Comparison of ENCODE assay signal across 10 cellular contexts in the genomic region with DNA sequence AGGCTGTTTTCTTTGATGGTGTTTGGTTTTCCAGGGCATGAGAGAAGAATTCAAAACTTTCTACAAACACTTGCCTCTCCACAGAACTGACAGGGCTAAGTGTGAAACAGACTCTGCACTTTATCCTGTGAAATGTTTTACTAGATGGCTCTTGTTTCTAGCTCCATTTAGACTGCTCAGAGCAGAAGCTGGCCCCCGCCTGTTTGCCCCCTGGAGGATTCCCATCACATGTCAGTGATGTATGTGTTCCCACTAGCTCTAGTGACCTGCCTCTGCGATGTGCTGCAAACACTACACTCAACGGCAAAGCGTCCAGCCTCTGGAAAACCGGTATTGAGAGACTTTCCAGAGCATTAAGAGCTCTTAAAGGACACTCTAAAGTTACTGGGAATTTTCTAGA. TPM values are rescaled to one million over a fixed set of nuclear protein-coding genes. Genes with fewer than 3 reads are reported as not detected.
DNase-seq lines count a peak whose midpoint lies in the region; ATAC-seq, FAIRE-seq and TF ChIP-seq lines count a peak whose summit lies in the region.
"Had no signal": no experiment of that assay in that cellular context is flagged by ENCODE, and none has a peak within 500 bp of the region (broad histone marks: within the 10 kb centered on the region; RNA-seq: fewer than 3 reads in every experiment).

No MANE protein-coding gene starts in this region.

- 0 out of 4 replicates have a peak, but pooled peaks of 1 of the 2 experiments have one; percentile 2 for TF ChIP-seq RAD21 in K562 (CRISPR knock-in tag; conservative IDR thresholded peaks at IDR 0.05 in 1 of 2, IDR thresholded peaks at IDR 0.05 in 1 of 2)

- CTCF ChIA-PET in K562 (lab: Yijun Ruan, JAX; ENCODE audit: low intra/inter-chr PET ratio), result no interaction called here

- no peaks in the 10 kb centered on the region for H3K9me3 ChIP-seq in K562 (replicated peaks; ENCODE audit: control insufficient read depth, insufficient read depth, low read depth, low read length)
- no peaks in the 10 kb centered on the region for H3K9me3 ChIP-seq in mesodermal cell (ENCODE audit: control insufficient read depth, low read length)
- H3K9me3 ChIP-seq in BE2C, result no peaks in the 10 kb centered on the region
- H3K9me3 ChIP-seq: spleen had no signal

- H3K9me1 ChIP-seq in K562 (ENCODE audit: control insufficient read depth, insufficient read depth, low read length), result no peaks in the 10 kb centered on the region

- TF ChIP-seq CTCF in K562 (IDR thresholded peaks at IDR 0.05 in 2 of 3, conservative IDR thresholded peaks at IDR 0.05 in 1 of 3; ENCODE audit: insufficient read depth in 2 of 3, low read depth in 1 of 3, low read length in 3 of 3) (peak in 1 of 3 experiments; percentile 14; a peak in 1 of 6 replicates), BE2C (IDR thresholded peaks at IDR 0.05; ENCODE audit: low read depth, low read length) (no peak)

- no peak overlapping the region for H3K27ac ChIP-seq in K562 (ENCODE audit: extremely low read depth, low read depth, low read length)
- peak overlapping the region; percentile 41 for H3K27ac ChIP-seq in mesodermal cell (ENCODE audit: low read depth, low read length, severe bottlenecking)

- no peak overlapping the region for H3K4me3 ChIP-seq in K562
- H3K4me3 ChIP-seq in mesodermal cell (ENCODE audit: extremely low read depth, insufficient read depth, low read length, poor library complexity, severe bottlenecking), result no peak overlapping the region
- no peak overlapping the region for H3K4me3 ChIP-seq in BE2C (ENCODE audit: low read depth, low read length)

- H3K4me2 ChIP-seq in K562 (ENCODE audit: insufficient read depth, low read length), result peak overlapping the region; percentile 21; the same call in 1 of the 2 replicates

- H3K36me3 ChIP-seq in K562 (ENCODE audit: control insufficient read depth, insufficient read depth, low read length), result no peaks in the 10 kb centered on the region
- no peaks in the 10 kb centered on the region for H3K36me3 ChIP-seq in mesodermal cell (ENCODE audit: control insufficient read depth, insufficient read depth, low read length)
- no peaks in the 10 kb centered on the region for H3K36me3 ChIP-seq in BE2C

- no TSS peak for BruUV-seq in K562 (replicated peaks; lab: Mats Ljungman, UMichigan)

- no peak overlapping the region for H3K27ac Mint-ChIP-seq in stimulated activated naive CD8-positive, alpha-beta T cell treated with anti-CD3 and anti-CD28 coated beads, Interleukin-15, amount 100 ng/mL, for 72 hours

- POLR2A ChIA-PET in K562 (lab: Yijun Ruan, JAX), result interaction anchor here (1.0 kb wide), 1 partner anchor 16 kb away, joined by 3 read pairs; no protein-coding TSS in a partner anchor

- peak overlapping the region in 1 of 2 donors; percentile 24 for H3K4me3 Mint-ChIP-seq in stimulated activated naive CD8-positive, alpha-beta T cell treated with anti-CD3 and anti-CD28 coated beads, Interleukin-15, amount 100 ng/mL, for 72 hours

- H3K4me1 Mint-ChIP-seq in stimulated activated naive CD8-positive, alpha-beta T cell treated with anti-CD3 and anti-CD28 coated beads, Interleukin-15, amount 100 ng/mL, for 72 hours, result peaks cover 45% of the 10 kb centered on the region

- ATAC-seq in stimulated activated naive CD8-positive, alpha-beta T cell treated with anti-CD3 and anti-CD28 coated beads, Interleukin-15, Interleukin-2, amounts not matched to agents 100 U/mL and 50 U/mL, for 24 hours, result peak; percentile 28
- ATAC-seq in stimulated activated naive CD8-positive, alpha-beta T cell treated with anti-CD3 and anti-CD28 coated beads, Interleukin-15, amount 100 ng/mL, for 72 hours, result no peak
- ATAC-seq in K562 (peak; percentile 76), HG03045 (IDR thresholded peaks at IDR 0.05; ENCODE audit: unreplicated experiment) (no peak), HG03378 (IDR thresholded peaks at IDR 0.05; ENCODE audit: unreplicated experiment) (no peak)

- TF ChIP-seq POLR2A in K562 (conservative IDR thresholded peaks at IDR 0.05), result no peak

- H2AFZ ChIP-seq in K562 (ENCODE audit: low read depth, low read length), result peak overlapping the region; percentile 77

- TF ChIP-seq EP300 in K562 (IDR thresholded peaks at IDR 0.05; ENCODE audit: low read length), result no peak

- intact Hi-C loops in K562 (cut with micrococcal nuclease), result no loop called here

- H3K4me1 ChIP-seq in K562 (replicated peaks in 1 of 2; ENCODE audit: control insufficient read depth in 2 of 2, insufficient read depth in 2 of 2, low read length in 2 of 2) (peaks cover 0 to 6% of the 10 kb centered on the region in 2 experiments; a peak in 2 of 5 replicates), mesodermal cell (ENCODE audit: control insufficient read depth, insufficient read depth, low read length, poor library complexity, severe bottlenecking) (peaks cover 3% of the 10 kb centered on the region), BE2C (no peaks in the 10 kb centered on the region; the same call in 1 of the 2 replicates)

- H3K27me3 Mint-ChIP-seq in stimulated activated naive CD8-positive, alpha-beta T cell treated with anti-CD3 and anti-CD28 coated beads, Interleukin-15, amount 100 ng/mL, for 72 hours, result no peaks in the 10 kb centered on the region

- no peak overlapping the region; a peak in 1 of 4 replicates for H3K9ac ChIP-seq in K562 (ENCODE audit: insufficient read depth in 1 of 2, low read depth in 2 of 2, low read length in 2 of 2)

- no peak for FAIRE-seq in K562 (lab: Jason Lieb, UNC)
- FAIRE-seq: TTC549 had no signal

- H3K27me3 ChIP-seq in K562 (ENCODE audit: control insufficient read depth in 2 of 2, insufficient read depth in 2 of 2, low read length in 2 of 2) (no peaks in the 10 kb centered on the region), BE2C (no peaks in the 10 kb centered on the region)
- H3K27me3 ChIP-seq: spleen had no signal

- H3K79me2 ChIP-seq in K562 (ENCODE audit: control insufficient read depth, insufficient read depth, low read length), result no peaks in the 10 kb centered on the region

- in situ Hi-C loops in K562 (cut with MboI), result no loop called here

- DNase-seq in stimulated activated naive CD8-positive, alpha-beta T cell treated with anti-CD3 and anti-CD28 coated beads, Interleukin-15, Interleukin-2, amounts not matched to agents 100 U/mL and 50 U/mL, for 24 hours, result no peak
- no peak for DNase-seq in stimulated activated naive CD8-positive, alpha-beta T cell treated with anti-CD3 and anti-CD28 coated beads, Interleukin-15, amount 100 ng/mL, for 72 hours
- DNase-seq in K562 (ENCODE audit: extremely low read depth in 1 of 4, low spot score in 3 of 4), result peak in 1 of 4 experiments; percentile 22
- DNase-seq in HuH-7 (ENCODE audit: low spot score), result no peak
- DNase-seq in BE2C, result no peak
- DNase-seq: spleen had no signal

- no peaks in the 10 kb centered on the region for H4K20me1 ChIP-seq in K562 (replicated peaks; ENCODE audit: control insufficient read depth, insufficient read depth, low read length)

- H3K9me3 Mint-ChIP-seq in stimulated activated naive CD8-positive, alpha-beta T cell treated with anti-CD3 and anti-CD28 coated beads, Interleukin-15, amount 100 ng/mL, for 72 hours, result no peaks in the 10 kb centered on the region

- WGBS in K562 (ENCODE audit: insufficient coverage, low coverage, missing lambda C conversion rate), result 22% methylated on average over 5 of the region's 5 CpGs
- WGBS in mesodermal cell (ENCODE audit: insufficient coverage in 2 of 2), 2 experiments, result 75 to 88% methylated on average over 4 to 5 of the region's 5 CpGs

RNA-seq across cellular contexts. Expression of gene PCF11, which starts 41.4 kb away (rescaled TPM):
- total RNA-seq in K562 (2011; cell fraction: chromatin; rRNA removed; ENCODE audit: low replicate concordance), result 149 and 246 TPM in 2 replicates
- 121 and 125 TPM in 2 replicates for total RNA-seq in K562 (2011; cell fraction: nucleolus; rRNA removed)
- total RNA-seq in K562 (2011; cell fraction: nucleoplasm; rRNA removed), result 244 and 270 TPM in 2 replicates
- total RNA-seq in K562 (2014; rRNA removed), result 37.4 and 42.4 TPM in 2 replicates
- 63.3 and 71.5 TPM in 2 replicates for total RNA-seq in K562 (2014; rRNA removed; fragmentation: Illumina TruSeq; extraction: Trizol)
- total RNA-seq in K562 (2015; rRNA removed; fragmentation: Illumina TruSeq; extraction: Trizol), result 64.1 and 71.8 TPM in 2 replicates
- total RNA-seq in K562 (2021), result 48.6 and 54.4 TPM in 2 replicates
- 91.6 and 104 TPM in 2 replicates for polyA plus RNA-seq in K562 (2011; rRNA removed)
- 41.1 and 92.3 TPM in 2 replicates for polyA plus RNA-seq in K562 (2011; cell fraction: cytosol; rRNA removed)
- polyA plus RNA-seq in K562 (2011; cell fraction: nucleus; rRNA removed), result 249 and 310 TPM in 2 replicates
- polyA plus RNA-seq in K562 (2012), result 36.3 and 47.3 TPM in 2 replicates
- 50.1 and 53.9 TPM in 2 replicates for polyA plus RNA-seq in K562 (2014; fragmentation: Illumina TruSeq; extraction: Trizol)
- 10 to 100 TPM in 1 of 2 experiments, 1 to 10 TPM in 1; 9.3 to 11.3 TPM for polyA plus RNA-seq in K562 (2014; fragmentation: Nextera tagmentation; extraction: Ambion mirVana)
- 77.6 and 78.0 TPM in 2 replicates for polyA plus RNA-seq in K562 (2014; rRNA removed)
- polyA minus RNA-seq in K562 (2011; rRNA and poly(A)+ RNA removed), result 93.4 and 117 TPM in 2 replicates
- 21.8 and 22.7 TPM in 2 replicates for polyA minus RNA-seq in K562 (2011; cell fraction: cytosol; rRNA and poly(A)+ RNA removed)
- polyA minus RNA-seq in K562 (2011; cell fraction: nucleus; rRNA and poly(A)+ RNA removed), result 133 and 206 TPM in 2 replicates
- 36.6 TPM for polyA plus RNA-seq in mesodermal cell (2013, experiment 1 of 2)
- 39.0 TPM for polyA plus RNA-seq in mesodermal cell (2013, experiment 2 of 2)
- 78.5 TPM for polyA plus RNA-seq in BE2C (2012; ENCODE audit: insufficient read depth, insufficient read length, low read depth)

RNA-seq across cellular contexts. Expression of gene RAB30, which starts 43.9 kb away (rescaled TPM):
- 1.1 and 2.7 TPM in 2 replicates for total RNA-seq in K562 (2011; cell fraction: chromatin; rRNA removed; ENCODE audit: low replicate concordance)
- 0.17 and 0.92 TPM in 2 replicates for total RNA-seq in K562 (2011; cell fraction: nucleolus; rRNA removed)
- total RNA-seq in K562 (2011; cell fraction: nucleoplasm; rRNA removed), result 0.88 and 1.5 TPM in 2 replicates
- total RNA-seq in K562 (2014; rRNA removed), result 0.29 and 1.2 TPM in 2 replicates
- 0.83 and 1.1 TPM in 2 replicates for total RNA-seq in K562 (2014; rRNA removed; fragmentation: Illumina TruSeq; extraction: Trizol)
- total RNA-seq in K562 (2015; rRNA removed; fragmentation: Illumina TruSeq; extraction: Trizol), result 0.58 and 1.1 TPM in 2 replicates
- total RNA-seq in K562 (2021), result 0.71 and 0.72 TPM in 2 replicates
- 0.84 and 1.0 TPM in 2 replicates for polyA plus RNA-seq in K562 (2011; rRNA removed)
- 0.28 and 0.94 TPM in 2 replicates for polyA plus RNA-seq in K562 (2011; cell fraction: cytosol; rRNA removed)
- 0.38 and 0.46 TPM in 2 replicates for polyA plus RNA-seq in K562 (2011; cell fraction: nucleus; rRNA removed)
- polyA plus RNA-seq in K562 (2012), result 1.00 and 1.1 TPM in 2 replicates
- polyA plus RNA-seq in K562 (2014; fragmentation: Illumina TruSeq; extraction: Trizol), result 1.3 TPM in 2 replicates
- polyA plus RNA-seq in K562 (2014; fragmentation: Nextera tagmentation; extraction: Ambion mirVana), result 1 to 10 TPM in 1 of 2 experiments, under 1 TPM in 1; 0.68 to 1.0 TPM
- 0.29 and 0.42 TPM in 2 replicates for polyA plus RNA-seq in K562 (2014; rRNA removed)
- 1.1 and 3.2 TPM in 2 replicates for polyA minus RNA-seq in K562 (2011; rRNA and poly(A)+ RNA removed)
- 0.38 and 1.4 TPM in 2 replicates for polyA minus RNA-seq in K562 (2011; cell fraction: cytosol; rRNA and poly(A)+ RNA removed)
- polyA minus RNA-seq in K562 (2011; cell fraction: nucleus; rRNA and poly(A)+ RNA removed), result 0.27 and 1.00 TPM in 2 replicates
- polyA plus RNA-seq in mesodermal cell (2013, experiment 1 of 2), result 11.5 TPM
- polyA plus RNA-seq in mesodermal cell (2013, experiment 2 of 2), result 7.6 TPM
- 7.0 TPM for polyA plus RNA-seq in BE2C (2012; ENCODE audit: insufficient read depth, insufficient read length, low read depth)

Comparison
In these comparisons a context has a peak if more than half of its experiments do, and no peak if none do; other contexts are left out.
1. ATAC-seq: peak in stimulated activated naive CD8-positive, alpha-beta T cell treated with anti-CD3 and anti-CD28 coated beads, Interleukin-15, Interleukin-2, amounts not matched to agents 100 U/mL and 50 U/mL, for 24 hours (single experiment) and K562 (single experiment); none in stimulated activated naive CD8-positive, alpha-beta T cell treated with anti-CD3 and anti-CD28 coated beads, Interleukin-15, amount 100 ng/mL, for 72 hours (single experiment), HG03045 (single experiment) and HG03378 (single experiment).